Comparison of ENCODE assay signal across 11 cellular contexts in the genomic region with DNA sequence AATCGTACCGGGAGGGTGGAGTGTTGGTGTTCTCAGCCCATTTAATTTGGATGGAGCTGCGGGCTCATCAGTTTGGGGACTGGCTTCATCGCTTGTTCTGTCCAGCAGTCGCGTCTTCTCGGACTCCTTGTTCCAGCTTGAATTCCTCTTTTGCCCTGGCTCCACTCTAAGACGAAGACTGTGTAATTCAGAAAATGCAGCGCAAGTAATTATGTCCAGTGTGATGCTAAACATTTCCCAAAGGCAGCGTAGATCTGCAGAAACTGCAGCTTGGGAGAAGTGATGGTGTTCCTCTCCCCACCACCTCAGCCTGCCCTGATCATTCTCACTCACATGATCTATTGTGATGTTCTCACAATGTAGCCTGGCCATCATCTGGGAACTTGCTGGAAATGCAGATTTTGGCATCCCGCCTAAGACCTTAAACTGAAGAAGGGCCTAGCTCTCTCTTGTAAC. TPM values are rescaled to one million over a fixed set of nuclear protein-coding genes. Genes with fewer than 3 reads are reported as not detected.
A peak's percentile ranks its signal among the peaks of the same experiment; 100 is the strongest.
DNase-seq lines count a peak whose midpoint lies in the region; ATAC-seq and TF ChIP-seq lines count a peak whose summit lies in the region.
"Had no signal": no experiment of that assay in that cellular context is flagged by ENCODE, and none has a peak within 500 bp of the region (broad histone marks: within the 10 kb centered on the region; RNA-seq: fewer than 3 reads in every experiment).

No MANE protein-coding gene starts in this region.

- H3K4me2 ChIP-seq in BLaER1 = 0 out of 2 replicates have a peak overlapping the region, but pooled peaks have one; percentile 71

- WGBS in psoas muscle, 3 donors = 27 to 40% (median 27%) methylated on average over 11 of the region's 11 CpGs

- H3K9ac ChIP-seq in BLaER1 = no peak overlapping the region

- ATAC-seq in psoas muscle = peak in 3 of 4 donors; percentile 68 to 71 (median 70)
- ATAC-seq in HG03135 (IDR thresholded peaks at IDR 0.05; ENCODE audit: unreplicated experiment) = no peak

- H3K4me3 ChIP-seq in BLaER1 = no peak overlapping the region
- H3K4me3 ChIP-seq in cardiac muscle cell = no peak overlapping the region
- H3K4me3 ChIP-seq in psoas muscle = peak overlapping the region; percentile 6

- H3K27me3 ChIP-seq in BLaER1 (no peaks in the 10 kb centered on the region), cardiac muscle cell (no peaks in the 10 kb centered on the region), psoas muscle (ENCODE audit: insufficient read depth in 3 of 3, low read length in 2 of 3) (no peaks in the 10 kb centered on the region)

- no peaks in the 10 kb centered on the region for H3K36me3 ChIP-seq in BLaER1
- no peaks in the 10 kb centered on the region for H3K36me3 ChIP-seq in cardiac muscle cell
- peaks cover 0 to 2% of the 10 kb centered on the region in 2 donors for H3K36me3 ChIP-seq in psoas muscle (ENCODE audit: insufficient read depth in 1 of 2, low read depth in 1 of 2)

- H3K27ac ChIP-seq in BLaER1 (no peak overlapping the region), angular gyrus (ENCODE audit: low read depth, low read length) (peak overlapping the region; percentile 93), cardiac muscle cell (peak overlapping the region; percentile 49), psoas muscle (peak overlapping the region; percentile 81)

- intact Hi-C loops in psoas muscle (cut with DNase I) = no loop called here

- DNase-seq in cardiac muscle cell (ENCODE audit: low read depth in 1 of 2, low spot score in 1 of 2) (peak in 1 of 2 donors; percentile 75), psoas muscle (peak in 1 of 2 donors; percentile 39), mesenteric fat pad (ENCODE audit: low spot score) (no peak), GM19240 (ENCODE audit: insufficient read length, low spot score) (no peak)
- DNase-seq in activated CD4-positive, CD25-positive, alpha-beta regulatory T cell (lab: John Stamatoyannopoulos, UW) = no peak
- DNase-seq: CD4-positive, alpha-beta T cell; naive B cell had no signal

- TF ChIP-seq CTCF in cardiac muscle cell (IDR thresholded peaks at IDR 0.05; ENCODE audit: low read depth, low read length) (no peak), psoas muscle (IDR thresholded peaks at IDR 0.05) (no peak)

- H3K9me3 ChIP-seq in BLaER1 = no peaks in the 10 kb centered on the region
- H3K9me3 ChIP-seq in cardiac muscle cell (ENCODE audit: low read depth) = no peaks in the 10 kb centered on the region
- no peaks in the 10 kb centered on the region for H3K9me3 ChIP-seq in psoas muscle

- H4K20me1 ChIP-seq in BLaER1 = no peaks in the 10 kb centered on the region

- H3K4me1 ChIP-seq in BLaER1 = peaks cover 30% of the 10 kb centered on the region
- peaks cover 22% of the 10 kb centered on the region for H3K4me1 ChIP-seq in cardiac muscle cell (ENCODE audit: low read depth)
- peaks cover 24% of the 10 kb centered on the region for H3K4me1 ChIP-seq in psoas muscle

RNA-seq across cellular contexts. Expression of gene SLC25A18, which starts 0.7 kb away (rescaled TPM):
- total RNA-seq in cardiac muscle cell (0.14 and 0.60 TPM in 2 replicates), psoas muscle (10 to 100 TPM in 1 of 4 donors, 1 to 10 TPM in 1, under 1 TPM in 2; 0.56 to 10.4 (median 5.0) TPM), mesenteric fat pad (8.4 TPM)
- polyA plus RNA-seq in cardiac muscle cell (0.27 and 0.59 TPM in 2 replicates), psoas muscle (1 to 10 TPM; 5.5 to 6.9 (median 5.7) TPM)
- total RNA-seq: CD4-positive, alpha-beta T cell; OCI-LY7 had no signal
